Comparison of ENCODE assay signal across 1 cellular context in the genomic region with DNA sequence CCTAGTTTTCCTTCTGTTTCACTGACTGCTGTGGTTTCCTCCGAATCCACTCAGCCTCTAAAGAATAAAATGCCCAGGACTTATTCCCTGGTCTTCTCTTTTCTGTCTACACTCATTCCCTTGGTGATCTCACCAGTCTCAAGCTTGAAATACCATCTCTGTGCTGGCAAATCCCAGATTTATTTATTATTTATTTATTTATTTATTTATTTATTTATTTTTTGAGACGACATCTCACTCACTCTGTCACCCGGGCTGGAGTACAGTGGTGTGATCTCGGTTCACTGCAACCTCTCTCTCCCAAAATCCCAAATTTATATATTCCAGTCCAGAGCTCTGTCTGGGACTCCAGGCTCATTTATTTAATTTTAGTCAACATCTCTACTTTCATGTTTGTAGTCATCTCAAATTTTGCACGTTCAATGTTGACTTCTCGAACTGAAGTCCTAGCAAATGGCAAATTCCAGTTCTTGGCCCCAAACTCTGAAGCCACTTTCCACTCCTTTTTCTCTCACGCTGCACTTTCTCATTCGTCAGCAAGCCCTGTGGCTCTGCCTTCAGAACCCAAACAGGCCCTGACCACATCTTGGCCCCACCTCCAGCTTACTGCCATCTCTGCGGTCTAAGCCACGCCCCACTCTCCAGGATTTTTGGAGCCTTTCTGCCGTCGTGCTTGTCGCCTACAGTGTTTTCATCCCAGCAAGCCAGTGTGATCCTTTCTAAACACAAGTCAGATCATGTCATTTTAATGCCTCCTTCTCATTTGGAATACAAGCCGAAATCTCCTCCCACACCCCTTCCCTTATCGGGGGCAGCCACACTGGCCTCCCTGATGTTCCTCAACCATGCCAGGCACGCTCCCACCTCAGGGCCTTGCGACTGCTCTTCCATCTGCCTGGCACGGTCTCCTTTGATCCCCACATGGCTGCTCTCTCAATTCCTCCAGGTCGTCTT.
TF ChIP-seq lines count a peak whose summit lies in the region.

No MANE protein-coding gene starts in this region.

TF ChIP-seq in A549, 52 proteins besides CTCF, POLR2A, EP300 and RAD21 (continued from another document):
- no peak for TF ChIP-seq HES2 (IDR thresholded peaks at IDR 0.05)
